Comparison of ENCODE assay signal across 10 cellular contexts in genomic region chr1:31904339-31905092, GRCh38. TPM values are rescaled to one million over a fixed set of nuclear protein-coding genes. Genes with fewer than 3 reads are reported as not detected.
A peak's percentile ranks its signal among the peaks of the same experiment; 100 is the strongest.
DNase-seq lines count a peak whose midpoint lies in the region; ATAC-seq and TF ChIP-seq lines count a peak whose summit lies in the region.
"Had no signal": no experiment of that assay in that cellular context is flagged by ENCODE, and none has a peak within 500 bp of the region (broad histone marks: within the 10 kb centered on the region; RNA-seq: fewer than 3 reads in every experiment).

No MANE protein-coding gene starts in this region.

- H3K4me1 Mint-ChIP-seq in naive thymus-derived CD8-positive, alpha-beta T cell, result peaks cover 16 to 58% (median 37%) of the 10 kb centered on the region in 4 donors
- H3K4me1 Mint-ChIP-seq in chondrocyte (ENCODE audit: low read depth), result peaks cover 11% of the 10 kb centered on the region

- DNase-seq in GF-D8 (lab: John Stamatoyannopoulos, UW) (peak; percentile 61), NB4 (ENCODE audit: low read depth) (peak; percentile 54), cardiac fibroblast (ENCODE audit: low read depth in 2 of 2) (peak; percentile 38 to 65), chondrocyte (ENCODE audit: low spot score) (no peak), anterior cingulate cortex (lab: John Stamatoyannopoulos, UW) (no peak)
- DNase-seq in naive thymus-derived CD8-positive, alpha-beta T cell, result no peak
- DNase-seq: mesendoderm, NCI-H526 treated with DMSO at 0.1 percent for 48 hours had no signal

- H3K27me3 Mint-ChIP-seq in naive thymus-derived CD8-positive, alpha-beta T cell, result no peaks in the 10 kb centered on the region
- H3K27me3 Mint-ChIP-seq in chondrocyte (ENCODE audit: low read depth), result no peaks in the 10 kb centered on the region

- no peak overlapping the region for H3K4me3 Mint-ChIP-seq in naive thymus-derived CD8-positive, alpha-beta T cell
- H3K4me3 Mint-ChIP-seq in chondrocyte (ENCODE audit: unreplicated experiment), result no peak overlapping the region

- POLR2A ChIA-PET in naive thymus-derived CD8-positive, alpha-beta T cell (lab: Charles Lee), result interaction anchor here (0.6 to 3.3 kb wide), 7 partner anchors 9 to 248 kb away, joined by 3 to 11 read pairs (median 5); no protein-coding TSS in a partner anchor

- ATAC-seq in naive thymus-derived CD8-positive, alpha-beta T cell, result peak in 1 of 2 donors; percentile 31
- ATAC-seq in GM18502 (IDR thresholded peaks at IDR 0.05; ENCODE audit: poor library complexity, unreplicated experiment), result no peak
- no peak for ATAC-seq in HG02763 (IDR thresholded peaks at IDR 0.05; ENCODE audit: unreplicated experiment)

- H3K9me3 Mint-ChIP-seq in naive thymus-derived CD8-positive, alpha-beta T cell, result no peaks in the 10 kb centered on the region
- peaks cover 5% of the 10 kb centered on the region for H3K9me3 Mint-ChIP-seq in chondrocyte (ENCODE audit: low read depth)

- peaks cover 5 to 49% (median 8%) of the 10 kb centered on the region in 3 donors for H3K36me3 Mint-ChIP-seq in naive thymus-derived CD8-positive, alpha-beta T cell
- H3K36me3 Mint-ChIP-seq in chondrocyte (ENCODE audit: low read depth), result peaks cover 36% of the 10 kb centered on the region

- peak overlapping the region; percentile 15 to 90 (median 70) for H3K27ac Mint-ChIP-seq in naive thymus-derived CD8-positive, alpha-beta T cell
- no peak overlapping the region for H3K27ac Mint-ChIP-seq in chondrocyte (ENCODE audit: unreplicated experiment)

- no peak for TF ChIP-seq POLR2A in NB4 (IDR thresholded peaks at IDR 0.05; ENCODE audit: extremely low read depth, insufficient read length)

- H3K4me3 ChIP-seq in NB4 (ENCODE audit: low read depth, low read length) (no peak overlapping the region), cardiac fibroblast (replicated peaks in 1 of 2; ENCODE audit: low read depth in 2 of 2, low read length in 2 of 2) (no peak overlapping the region)

- no peak for TF ChIP-seq CTCF in NB4 (IDR thresholded peaks at IDR 0.05; ENCODE audit: low read depth, low read length)
- no peak for TF ChIP-seq CTCF in cardiac fibroblast (IDR thresholded peaks at IDR 0.05; ENCODE audit: low read depth, low read length)
- TF ChIP-seq CTCF in chondrocyte (IDR thresholded peaks at IDR 0.05), result no peak

RNA-seq across cellular contexts. Expression of gene PTP4A2, which starts 33.7 kb away (rescaled TPM):
- total RNA-seq in naive thymus-derived CD8-positive, alpha-beta T cell, result 100 to 1,000 TPM; 230 to 235 TPM
- polyA plus RNA-seq in naive thymus-derived CD8-positive, alpha-beta T cell, result 100 to 1,000 TPM; 287 to 748 (median 546) TPM
- total RNA-seq in chondrocyte, result 155 to 204 TPM (median 197 TPM) in 3 replicates

Comparison
In these comparisons a context has a peak if more than half of its experiments do, and no peak if none do; other contexts are left out.
1. DNase-seq: peak in GF-D8 (single experiment), NB4 (single experiment) and cardiac fibroblast (2 of 2); none in naive thymus-derived CD8-positive, alpha-beta T cell (0 of 10), chondrocyte (single experiment) and anterior cingulate cortex (0 of 58).